Comparison of ENCODE assay signal across 37 cellular contexts in the genomic region with DNA sequence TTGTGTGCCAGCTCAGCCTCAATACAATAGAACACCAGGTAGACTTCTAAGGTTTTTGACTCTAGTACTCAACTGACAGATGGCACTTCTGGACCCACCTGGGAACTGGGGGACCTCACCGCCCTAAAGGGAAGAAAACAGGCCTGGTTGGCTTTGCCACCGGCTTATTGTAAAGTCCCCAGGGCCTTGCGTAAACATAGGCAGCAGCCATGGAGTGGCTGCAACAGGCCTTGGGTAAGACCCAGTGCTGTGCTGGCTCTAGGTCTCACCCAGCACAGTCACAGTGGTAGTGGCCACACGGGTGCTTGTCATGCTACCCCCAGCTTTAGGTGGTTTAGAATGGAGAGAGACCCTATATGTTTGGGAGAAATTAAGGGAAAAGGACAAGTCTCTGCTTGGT.
DNase-seq lines count a peak whose midpoint lies in the region; ATAC-seq, FAIRE-seq and TF ChIP-seq lines count a peak whose summit lies in the region.
"Had no signal": no experiment of that assay in that cellular context is flagged by ENCODE, and none has a peak within 500 bp of the region (broad histone marks: within the 10 kb centered on the region; RNA-seq: fewer than 3 reads in every experiment).

No MANE protein-coding gene starts in this region.

- no peak overlapping the region for H3K4me3 Mint-ChIP-seq in activated T-helper 1 cell treated with anti-CD3 and anti-CD28 coated beads, Interleukin-12 subunit alpha, Interleukin-12 subunit beta, Interleukin-2, Interleukin-4 antibody, amounts not matched to agents 30 ng/mL and 10 ng/mL and 1 ng/mL, durations not matched to agents 14 hours and 24 hours and 36 hours
- H3K4me3 Mint-ChIP-seq: B cell; CD14-positive monocyte; CD4-positive, alpha-beta memory T cell; CD4-positive, alpha-beta T cell; CD4-positive, CD25-positive, alpha-beta regulatory T cell; CD8-positive, alpha-beta memory T cell; CD8-positive, alpha-beta T cell had no signal

- TF ChIP-seq EP300 in HepG2 (IDR thresholded peaks at IDR 0.05; ENCODE audit: low read depth in 2 of 2, low read length in 2 of 2) (no peak), HepG2 (CRISPR knock-in tag; IDR thresholded peaks at IDR 0.05; ENCODE audit: borderline replicate concordance) (no peak)

- FAIRE-seq in HepG2 (lab: Jason Lieb, UNC) = no peak
- FAIRE-seq: A204.1, A549, D721Med had no signal

- no peak overlapping the region for H2AFZ ChIP-seq in HepG2 (ENCODE audit: low read length)

- H3K36me3 Mint-ChIP-seq in activated T-helper 1 cell treated with anti-CD3 and anti-CD28 coated beads, Interleukin-12 subunit alpha, Interleukin-12 subunit beta, Interleukin-2, Interleukin-4 antibody, amounts not matched to agents 30 ng/mL and 10 ng/mL and 1 ng/mL, durations not matched to agents 14 hours and 24 hours and 36 hours (ENCODE audit: low read depth) = no peaks in the 10 kb centered on the region
- H3K36me3 Mint-ChIP-seq: CD14-positive monocyte; CD4-positive, alpha-beta memory T cell; CD4-positive, CD25-positive, alpha-beta regulatory T cell; CD8-positive, alpha-beta memory T cell; CD8-positive, alpha-beta T cell had no signal

- TF ChIP-seq CTCF in HepG2 (CRISPR knock-in tag; IDR thresholded peaks at IDR 0.05) (no peak), right lobe of liver (IDR thresholded peaks at IDR 0.05) (no peak), upper lobe of right lung (IDR thresholded peaks at IDR 0.05) (no peak)

- DNase-seq in NCI-H2171 treated with DMSO at 0.1 percent for 48 hours (lab: John Stamatoyannopoulos, UW) (peak; percentile 47), NCI-H2171 (lab: John Stamatoyannopoulos, UW) (no peak), HepG2 (ENCODE audit: low spot score) (no peak), right lobe of liver (no peak), left lobe of liver (ENCODE audit: low spot score) (no peak), upper lobe of right lung (no peak), putamen (ENCODE audit: low spot score) (no peak)
- no peak for DNase-seq in activated T-helper 1 cell treated with anti-CD3 and anti-CD28 coated beads, Interleukin-12 subunit alpha, Interleukin-12 subunit beta, Interleukin-2, Interleukin-4 antibody, amounts not matched to agents 30 ng/mL and 10 ng/mL and 1 ng/mL, durations not matched to agents 14 hours and 24 hours and 36 hours (ENCODE audit: low spot score)
- DNase-seq: 8988T; ACHN; AML-193; BE2C; C1 segment of cervical spinal cord; Caco-2; Calu3; CD4-positive, alpha-beta memory T cell; CD4-positive, alpha-beta T cell; CD4-positive, CD25-positive, alpha-beta regulatory T cell; CD8-positive, alpha-beta memory T cell; COR-L47; DMS 273 treated with DMSO at 0.1 percent for 48 hours; DMS153; DMS53; DMS79; DMS79 treated with DMSO at 0.1 percent for 48 hours; DND-41; EL had no signal

- H3K4me3 ChIP-seq in HepG2 (replicated peaks in 1 of 3; ENCODE audit: insufficient read depth in 1 of 3, low read depth in 2 of 3, low read length in 3 of 3) (no peak overlapping the region), right lobe of liver (no peak overlapping the region), upper lobe of right lung (no peak overlapping the region)
- H3K4me3 ChIP-seq: A549; BLaER1; BLaER1 treated with 17β-estradiol and CSF1 and Interleukin-3, amounts not matched to agents 10 nM and 100 nM had no signal

- no peak overlapping the region for H3K4me2 ChIP-seq in HepG2 (ENCODE audit: low read depth, low read length)
- H3K4me2 ChIP-seq: A549; BLaER1; BLaER1 treated with 17β-estradiol and CSF1 and Interleukin-3, amounts not matched to agents 10 nM and 100 nM had no signal

- TF ChIP-seq POLR2A in HepG2 (IDR thresholded peaks at IDR 0.05; ENCODE audit: insufficient read depth in 1 of 2, low read depth in 2 of 2, low read length in 2 of 2) (no peak), right lobe of liver (IDR thresholded peaks at IDR 0.05) (no peak)

- in situ Hi-C loops in HepG2 (cut with HindIII; ENCODE audit: extremely low pct_ligation_motif_present, low pct_unique_long_range_greater_than_20kb) = no loop called here

- CTCF ChIA-PET in HepG2 (lab: Yijun Ruan, JAX; ENCODE audit: low intra/inter-chr PET ratio, low total read pairs) = no interaction called here

- H3K27me3 ChIP-seq in HepG2 (ENCODE audit: control insufficient read depth in 1 of 2, insufficient read depth in 2 of 2, low read length in 2 of 2) = no peaks in the 10 kb centered on the region
- H3K27me3 ChIP-seq in right lobe of liver = no peaks in the 10 kb centered on the region
- no peaks in the 10 kb centered on the region for H3K27me3 ChIP-seq in upper lobe of right lung
- H3K27me3 ChIP-seq: BE2C; BLaER1; BLaER1 treated with 17β-estradiol and CSF1 and Interleukin-3, amounts not matched to agents 10 nM and 100 nM had no signal

- H3K9me3 ChIP-seq in HepG2 (ENCODE audit: low read length) (no peaks in the 10 kb centered on the region), right lobe of liver (no peaks in the 10 kb centered on the region), upper lobe of right lung (peaks cover 3% of the 10 kb centered on the region)
- H3K9me3 ChIP-seq: A549, BE2C, BLaER1 had no signal

- H3K27ac Mint-ChIP-seq in activated T-helper 1 cell treated with anti-CD3 and anti-CD28 coated beads, Interleukin-12 subunit alpha, Interleukin-12 subunit beta, Interleukin-2, Interleukin-4 antibody, amounts not matched to agents 30 ng/mL and 10 ng/mL and 1 ng/mL, durations not matched to agents 14 hours and 24 hours and 36 hours = no peak overlapping the region
- H3K27ac Mint-ChIP-seq: B cell; CD14-positive monocyte; CD4-positive, alpha-beta memory T cell; CD4-positive, alpha-beta T cell; CD4-positive, CD25-positive, alpha-beta regulatory T cell; CD8-positive, alpha-beta memory T cell; CD8-positive, alpha-beta T cell had no signal

- H4K20me1 ChIP-seq in HepG2 (ENCODE audit: insufficient read depth, low read length) = no peaks in the 10 kb centered on the region
- H4K20me1 ChIP-seq: BLaER1; BLaER1 treated with 17β-estradiol and CSF1 and Interleukin-3, amounts not matched to agents 10 nM and 100 nM had no signal

- H3K4me1 Mint-ChIP-seq in activated T-helper 1 cell treated with anti-CD3 and anti-CD28 coated beads, Interleukin-12 subunit alpha, Interleukin-12 subunit beta, Interleukin-2, Interleukin-4 antibody, amounts not matched to agents 30 ng/mL and 10 ng/mL and 1 ng/mL, durations not matched to agents 14 hours and 24 hours and 36 hours (ENCODE audit: low read depth) = no peaks in the 10 kb centered on the region
- H3K4me1 Mint-ChIP-seq: B cell; CD14-positive monocyte; CD4-positive, alpha-beta memory T cell; CD4-positive, CD25-positive, alpha-beta regulatory T cell; CD8-positive, alpha-beta memory T cell had no signal

- BruUV-seq in HepG2 (replicated peaks; lab: Mats Ljungman, UMichigan) = no TSS peak

- no peaks in the 10 kb centered on the region for H3K79me2 ChIP-seq in HepG2 (ENCODE audit: insufficient read depth, low read length)

- ATAC-seq in HepG2 = peak; percentile 64
- no peak for ATAC-seq in right lobe of liver
- peak; percentile 32 for ATAC-seq in left lobe of liver
- peak; percentile 41 for ATAC-seq in upper lobe of right lung
- ATAC-seq: A549; CD8-positive, alpha-beta T cell had no signal

- H3K9me3 Mint-ChIP-seq in activated T-helper 1 cell treated with anti-CD3 and anti-CD28 coated beads, Interleukin-12 subunit alpha, Interleukin-12 subunit beta, Interleukin-2, Interleukin-4 antibody, amounts not matched to agents 30 ng/mL and 10 ng/mL and 1 ng/mL, durations not matched to agents 14 hours and 24 hours and 36 hours = no peaks in the 10 kb centered on the region
- H3K9me3 Mint-ChIP-seq: CD8-positive, alpha-beta T cell had no signal

- H3K27me3 Mint-ChIP-seq in activated T-helper 1 cell treated with anti-CD3 and anti-CD28 coated beads, Interleukin-12 subunit alpha, Interleukin-12 subunit beta, Interleukin-2, Interleukin-4 antibody, amounts not matched to agents 30 ng/mL and 10 ng/mL and 1 ng/mL, durations not matched to agents 14 hours and 24 hours and 36 hours (ENCODE audit: insufficient read depth) = no peaks in the 10 kb centered on the region
- H3K27me3 Mint-ChIP-seq: CD4-positive, CD25-positive, alpha-beta regulatory T cell; CD8-positive, alpha-beta memory T cell had no signal

- TF ChIP-seq RAD21 in HepG2 (CRISPR knock-in tag; IDR thresholded peaks at IDR 0.05) = no peak

- no peak overlapping the region for H3K9ac ChIP-seq in HepG2 (ENCODE audit: insufficient read depth, low read depth, low read length)
- H3K9ac ChIP-seq: BLaER1; BLaER1 treated with 17β-estradiol and CSF1 and Interleukin-3, amounts not matched to agents 10 nM and 100 nM had no signal

- 61% methylated on average over 3 of the region's 4 CpGs for WGBS in HepG2 (ENCODE audit: low lambda C conversion rate)
- 100% methylated on average over 1 of the region's 4 CpGs for WGBS in right lobe of liver (ENCODE audit: insufficient coverage, low coverage, low lambda C conversion rate, missing lambda C conversion rate)

- H3K4me1 ChIP-seq in HepG2 (ENCODE audit: insufficient read depth, low read length) (no peaks in the 10 kb centered on the region), right lobe of liver (no peaks in the 10 kb centered on the region), upper lobe of right lung (no peaks in the 10 kb centered on the region)
- H3K4me1 ChIP-seq: A549; BE2C; BLaER1; BLaER1 treated with 17β-estradiol and CSF1 and Interleukin-3, amounts not matched to agents 10 nM and 100 nM; Caco-2 had no signal

- H3K27ac ChIP-seq in HepG2 (ENCODE audit: extremely low read length, insufficient read depth, low read length) (no peak overlapping the region), right lobe of liver (no peak overlapping the region), upper lobe of right lung (no peak overlapping the region)
- H3K27ac ChIP-seq: 22Rv1; A549; BLaER1; BLaER1 treated with 17β-estradiol and CSF1 and Interleukin-3, amounts not matched to agents 10 nM and 100 nM; C4-2B had no signal

- no peaks in the 10 kb centered on the region for H3K36me3 ChIP-seq in HepG2 (replicated peaks in 1 of 2; ENCODE audit: control insufficient read depth in 1 of 2, insufficient read depth in 2 of 2, low read length in 2 of 2)
- no peaks in the 10 kb centered on the region for H3K36me3 ChIP-seq in right lobe of liver
- H3K36me3 ChIP-seq in upper lobe of right lung = no peaks in the 10 kb centered on the region
- H3K36me3 ChIP-seq: BE2C; BLaER1; BLaER1 treated with 17β-estradiol and CSF1 and Interleukin-3, amounts not matched to agents 10 nM and 100 nM had no signal

- POLR2A ChIA-PET in HepG2 (lab: Yijun Ruan, JAX) = no interaction called here

- intact Hi-C loops in HepG2 (cut with micrococcal nuclease; ENCODE audit: unreplicated experiment) (no loop called here), right lobe of liver (cut with DNase I) (no loop called here), upper lobe of right lung (cut with DNase I) (no loop called here)
- intact Hi-C loops in activated T-helper 1 cell treated with anti-CD3 and anti-CD28 coated beads, Interleukin-12 subunit alpha, Interleukin-12 subunit beta, Interleukin-2, Interleukin-4 antibody, amounts not matched to agents 30 ng/mL and 10 ng/mL and 1 ng/mL, durations not matched to agents 14 hours and 24 hours and 36 hours (cut with micrococcal nuclease) = no loop called here

Comparison
In these comparisons a context has a peak if more than half of its experiments do, and no peak if none do; other contexts are left out.
1. ATAC-seq: peak in HepG2 (single experiment), left lobe of liver (single experiment) and upper lobe of right lung (single experiment); none in right lobe of liver (0 of 4).